Comparison of ENCODE assay signal across 8 cellular contexts in the genomic region with DNA sequence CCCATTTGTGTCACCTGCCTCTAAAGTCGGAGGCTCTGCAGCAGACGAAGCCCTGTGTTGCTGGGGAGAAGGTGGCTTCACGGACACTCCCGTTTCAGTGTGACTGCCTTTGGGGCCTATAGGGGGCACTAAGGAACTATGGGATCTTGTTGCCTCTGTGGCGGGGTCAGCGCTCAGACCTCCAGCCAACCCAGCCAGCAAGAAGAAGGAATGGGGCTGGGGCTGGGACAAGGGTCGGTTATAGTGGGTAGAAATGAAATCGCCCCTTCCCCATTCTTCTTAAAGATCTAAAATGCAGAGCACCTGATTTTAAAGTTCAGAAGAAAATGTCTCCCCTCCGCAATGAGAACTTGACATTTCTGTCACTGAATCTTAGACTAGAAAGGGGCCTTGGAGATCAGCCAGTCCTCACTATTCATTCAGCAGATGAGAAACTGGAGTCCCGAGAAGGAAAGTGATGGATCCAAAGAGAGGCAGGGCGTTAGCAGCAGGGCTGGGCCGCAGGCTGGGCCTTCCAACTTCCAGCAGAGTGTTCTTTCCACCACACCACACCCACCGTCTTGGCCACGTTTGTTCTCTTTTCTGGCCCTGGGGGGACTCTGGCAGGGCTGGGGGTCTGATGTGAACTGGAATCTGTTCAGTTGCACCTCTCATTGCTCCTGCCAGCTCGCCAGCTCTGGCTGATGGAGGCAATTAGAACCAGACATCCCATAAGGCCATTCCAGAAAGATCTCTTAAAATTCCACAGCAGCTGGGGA.
DNase-seq lines count a peak whose midpoint lies in the region; ATAC-seq and TF ChIP-seq lines count a peak whose summit lies in the region.

No MANE protein-coding gene starts in this region.

- TF ChIP-seq EP300 in upper lobe of left lung (IDR thresholded peaks at IDR 0.05) = no peak

- ATAC-seq in GM19351 (IDR thresholded peaks at IDR 0.05; ENCODE audit: unreplicated experiment) = peak; percentile 98
- peak; percentile 76 to 83 for ATAC-seq in upper lobe of left lung (ENCODE audit: low FRiP score in 2 of 2)
- ATAC-seq in T-helper 17 cell = no peak

- no peak overlapping the region for H3K27ac Mint-ChIP-seq in T-helper 17 cell

- WGBS in upper lobe of left lung, 2 donors = 33% methylated on average over 13 to 15 of the region's 15 CpGs

- no peaks in the 10 kb centered on the region for H3K36me3 ChIP-seq in upper lobe of left lung

- peaks cover 3% of the 10 kb centered on the region for H3K4me1 Mint-ChIP-seq in T-helper 17 cell

- H3K4me3 Mint-ChIP-seq in T-helper 17 cell = no peak overlapping the region

- H3K27ac ChIP-seq in HL-60 (replicated peaks) = no peak overlapping the region
- H3K27ac ChIP-seq in upper lobe of left lung = peak overlapping the region in 1 of 4 donors; percentile 11

- H3K27me3 ChIP-seq in HL-60 (ENCODE audit: insufficient read depth, poor library complexity, severe bottlenecking) = peaks cover 5% of the 10 kb centered on the region
- H3K27me3 ChIP-seq in upper lobe of left lung = no peaks in the 10 kb centered on the region

- no peak overlapping the region for H3K4me3 ChIP-seq in HL-60 (replicated peaks; ENCODE audit: insufficient read depth, low read length)
- H3K4me3 ChIP-seq in upper lobe of left lung = no peak overlapping the region

- TF ChIP-seq CTCF in HL-60 (IDR thresholded peaks at IDR 0.05; ENCODE audit: insufficient read depth, low read length) (peak; percentile 70), upper lobe of left lung (IDR thresholded peaks at IDR 0.05) (peak; percentile 76 to 87 (median 82))

- peaks cover 3 to 24% (median 18%) of the 10 kb centered on the region in 4 donors for H3K4me1 ChIP-seq in upper lobe of left lung

- peaks cover 62% of the 10 kb centered on the region for H3K27me3 Mint-ChIP-seq in T-helper 17 cell

- H3K9me3 ChIP-seq in upper lobe of left lung (no peaks in the 10 kb centered on the region), T-helper 17 cell (ENCODE audit: control insufficient read depth, low read length, poor library complexity, severe bottlenecking) (no peaks in the 10 kb centered on the region)

- TF ChIP-seq POLR2A in upper lobe of left lung (IDR thresholded peaks at IDR 0.05) = no peak

- no peaks in the 10 kb centered on the region for H3K36me3 Mint-ChIP-seq in T-helper 17 cell (ENCODE audit: low read depth)

- DNase-seq in D341Med (ENCODE audit: low spot score) (peak; percentile 69), HL-60 (ENCODE audit: low read depth in 1 of 2, low spot score in 1 of 2) (peak in 1 of 2 experiments; percentile 54), OCI-M1 (lab: John Stamatoyannopoulos, UW) (peak; percentile 77), dermis blood vessel endothelial cell (peak; percentile 88), lung microvascular endothelial cell (ENCODE audit: low read depth in 2 of 2) (peak; percentile 82 to 85), upper lobe of left lung (peak in 1 of 2 donors; percentile 70), T-helper 17 cell (no peak)

Comparison
In these comparisons a context has a peak if more than half of its experiments do, and no peak if none do; other contexts are left out.
1. DNase-seq: peak in D341Med (single experiment), OCI-M1 (single experiment), dermis blood vessel endothelial cell (single experiment) and lung microvascular endothelial cell (2 of 2); none in T-helper 17 cell (0 of 3).